Comparison of ENCODE assay signal across 1 cellular context in genomic region chr15:98647026-98647773, GRCh38.
TF ChIP-seq lines count a peak whose summit lies in the region.

No MANE protein-coding gene starts in this region.

TF ChIP-seq in HepG2, 621 proteins besides CTCF, POLR2A, EP300 and RAD21 (continued from another document and continues in another):
- no peak for TF ChIP-seq ZNF704 (CRISPR knock-in tag; IDR thresholded peaks at IDR 0.05; ENCODE audit: borderline replicate concordance)
- TF ChIP-seq ZSCAN31 (CRISPR knock-in tag; IDR thresholded peaks at IDR 0.05; ENCODE audit: low read depth): peak; percentile 79
- TF ChIP-seq, protein P1, sequence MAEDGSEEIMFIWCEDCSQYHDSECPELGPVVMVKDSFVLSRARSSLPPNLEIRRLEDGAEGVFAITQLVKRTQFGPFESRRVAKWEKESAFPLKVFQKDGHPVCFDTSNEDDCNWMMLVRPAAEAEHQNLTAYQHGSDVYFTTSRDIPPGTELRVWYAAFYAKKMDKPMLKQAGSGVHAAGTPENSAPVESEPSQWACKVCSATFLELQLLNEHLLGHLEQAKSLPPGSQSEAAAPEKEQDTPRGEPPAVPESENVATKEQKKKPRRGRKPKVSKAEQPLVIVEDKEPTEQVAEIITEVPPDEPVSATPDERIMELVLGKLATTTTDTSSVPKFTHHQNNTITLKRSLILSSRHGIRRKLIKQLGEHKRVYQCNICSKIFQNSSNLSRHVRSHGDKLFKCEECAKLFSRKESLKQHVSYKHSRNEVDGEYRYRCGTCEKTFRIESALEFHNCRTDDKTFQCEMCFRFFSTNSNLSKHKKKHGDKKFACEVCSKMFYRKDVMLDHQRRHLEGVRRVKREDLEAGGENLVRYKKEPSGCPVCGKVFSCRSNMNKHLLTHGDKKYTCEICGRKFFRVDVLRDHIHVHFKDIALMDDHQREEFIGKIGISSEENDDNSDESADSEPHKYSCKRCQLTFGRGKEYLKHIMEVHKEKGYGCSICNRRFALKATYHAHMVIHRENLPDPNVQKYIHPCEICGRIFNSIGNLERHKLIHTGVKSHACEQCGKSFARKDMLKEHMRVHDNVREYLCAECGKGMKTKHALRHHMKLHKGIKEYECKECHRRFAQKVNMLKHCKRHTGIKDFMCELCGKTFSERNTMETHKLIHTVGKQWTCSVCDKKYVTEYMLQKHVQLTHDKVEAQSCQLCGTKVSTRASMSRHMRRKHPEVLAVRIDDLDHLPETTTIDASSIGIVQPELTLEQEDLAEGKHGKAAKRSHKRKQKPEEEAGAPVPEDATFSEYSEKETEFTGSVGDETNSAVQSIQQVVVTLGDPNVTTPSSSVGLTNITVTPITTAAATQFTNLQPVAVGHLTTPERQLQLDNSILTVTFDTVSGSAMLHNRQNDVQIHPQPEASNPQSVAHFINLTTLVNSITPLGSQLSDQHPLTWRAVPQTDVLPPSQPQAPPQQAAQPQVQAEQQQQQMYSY (CRISPR knock-in tag; IDR thresholded peaks at IDR 0.05): peak; percentile 76; the same call in 1 of the 2 replicates
- TF ChIP-seq SMARCE1 (IDR thresholded peaks at IDR 0.05; ENCODE audit: borderline replicate concordance): no peak
- TF ChIP-seq, protein P2, sequence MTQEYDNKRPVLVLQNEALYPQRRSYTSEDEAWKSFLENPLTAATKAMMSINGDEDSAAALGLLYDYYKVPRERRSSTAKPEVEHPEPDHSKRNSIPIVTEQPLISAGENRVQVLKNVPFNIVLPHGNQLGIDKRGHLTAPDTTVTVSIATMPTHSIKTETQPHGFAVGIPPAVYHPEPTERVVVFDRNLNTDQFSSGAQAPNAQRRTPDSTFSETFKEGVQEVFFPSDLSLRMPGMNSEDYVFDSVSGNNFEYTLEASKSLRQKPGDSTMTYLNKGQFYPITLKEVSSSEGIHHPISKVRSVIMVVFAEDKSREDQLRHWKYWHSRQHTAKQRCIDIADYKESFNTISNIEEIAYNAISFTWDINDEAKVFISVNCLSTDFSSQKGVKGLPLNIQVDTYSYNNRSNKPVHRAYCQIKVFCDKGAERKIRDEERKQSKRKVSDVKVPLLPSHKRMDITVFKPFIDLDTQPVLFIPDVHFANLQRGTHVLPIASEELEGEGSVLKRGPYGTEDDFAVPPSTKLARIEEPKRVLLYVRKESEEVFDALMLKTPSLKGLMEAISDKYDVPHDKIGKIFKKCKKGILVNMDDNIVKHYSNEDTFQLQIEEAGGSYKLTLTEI (CRISPR knock-in tag; conservative IDR thresholded peaks at IDR 0.05): no peak
- 0 out of 2 replicates have a peak, but pooled peaks have one; percentile 35 for TF ChIP-seq ZNF782 (CRISPR knock-in tag; IDR thresholded peaks at IDR 0.05; ENCODE audit: borderline replicate concordance)
- no peak for TF ChIP-seq GMEB1 (CRISPR knock-in tag; IDR thresholded peaks at IDR 0.05; ENCODE audit: borderline replicate concordance)
- TF ChIP-seq, protein P3, sequence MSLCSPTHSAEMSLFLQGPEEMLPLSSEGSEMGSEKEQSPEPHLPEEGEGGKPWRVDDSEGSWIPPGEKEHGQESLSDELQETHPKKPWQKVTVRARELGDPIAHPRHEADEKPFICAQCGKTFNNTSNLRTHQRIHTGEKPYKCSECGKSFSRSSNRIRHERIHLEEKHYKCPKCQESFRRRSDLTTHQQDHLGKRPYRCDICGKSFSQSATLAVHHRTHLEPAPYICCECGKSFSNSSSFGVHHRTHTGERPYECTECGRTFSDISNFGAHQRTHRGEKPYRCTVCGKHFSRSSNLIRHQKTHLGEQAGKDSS (CRISPR knock-in tag; IDR thresholded peaks at IDR 0.05; ENCODE audit: borderline replicate concordance, low read depth): 0 out of 2 replicates have a peak, but pooled peaks have one; percentile 31
- no peak for TF ChIP-seq PLRG1 (conservative IDR thresholded peaks at IDR 0.05)
- TF ChIP-seq ZNF564 (CRISPR knock-in tag; IDR thresholded peaks at IDR 0.05): no peak
- TF ChIP-seq, protein P4, sequence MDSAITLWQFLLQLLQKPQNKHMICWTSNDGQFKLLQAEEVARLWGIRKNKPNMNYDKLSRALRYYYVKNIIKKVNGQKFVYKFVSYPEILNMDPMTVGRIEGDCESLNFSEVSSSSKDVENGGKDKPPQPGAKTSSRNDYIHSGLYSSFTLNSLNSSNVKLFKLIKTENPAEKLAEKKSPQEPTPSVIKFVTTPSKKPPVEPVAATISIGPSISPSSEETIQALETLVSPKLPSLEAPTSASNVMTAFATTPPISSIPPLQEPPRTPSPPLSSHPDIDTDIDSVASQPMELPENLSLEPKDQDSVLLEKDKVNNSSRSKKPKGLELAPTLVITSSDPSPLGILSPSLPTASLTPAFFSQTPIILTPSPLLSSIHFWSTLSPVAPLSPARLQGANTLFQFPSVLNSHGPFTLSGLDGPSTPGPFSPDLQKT (CRISPR knock-in tag; IDR thresholded peaks at IDR 0.05; ENCODE audit: borderline replicate concordance): no peak
- TF ChIP-seq RERE (CRISPR knock-in tag; IDR thresholded peaks at IDR 0.05; ENCODE audit: low read depth): no peak
- TF ChIP-seq ZNF446 (CRISPR knock-in tag; IDR thresholded peaks at IDR 0.05): peak; percentile 88; the same call in 1 of the 2 replicates
- TF ChIP-seq ZNF777 (CRISPR knock-in tag; IDR thresholded peaks at IDR 0.05): no peak
- no peak for TF ChIP-seq E2F5 (CRISPR knock-in tag; conservative IDR thresholded peaks at IDR 0.05)
- TF ChIP-seq MAFG (CRISPR knock-in tag; IDR thresholded peaks at IDR 0.05): no peak
- TF ChIP-seq ZNF891 (CRISPR knock-in tag; IDR thresholded peaks at IDR 0.05): no peak
- TF ChIP-seq ZNF281 (CRISPR knock-in tag; IDR thresholded peaks at IDR 0.05; ENCODE audit: borderline replicate concordance): peak; percentile 9; the same call in 1 of the 2 replicates
- TF ChIP-seq ZNF280B (CRISPR knock-in tag; IDR thresholded peaks at IDR 0.05; ENCODE audit: borderline replicate concordance): no peak
- no peak for TF ChIP-seq SMC3 (IDR thresholded peaks at IDR 0.05; ENCODE audit: low read length)
- TF ChIP-seq ZNF350 (CRISPR knock-in tag; IDR thresholded peaks at IDR 0.05; ENCODE audit: borderline replicate concordance, low read depth): no peak
- no peak for TF ChIP-seq ELF1 (CRISPR knock-in tag; IDR thresholded peaks at IDR 0.05)
- TF ChIP-seq ZNF598 (CRISPR knock-in tag; IDR thresholded peaks at IDR 0.05; ENCODE audit: borderline replicate concordance): 0 out of 2 replicates have a peak, but pooled peaks have one; percentile 22
- TF ChIP-seq, protein P5, sequence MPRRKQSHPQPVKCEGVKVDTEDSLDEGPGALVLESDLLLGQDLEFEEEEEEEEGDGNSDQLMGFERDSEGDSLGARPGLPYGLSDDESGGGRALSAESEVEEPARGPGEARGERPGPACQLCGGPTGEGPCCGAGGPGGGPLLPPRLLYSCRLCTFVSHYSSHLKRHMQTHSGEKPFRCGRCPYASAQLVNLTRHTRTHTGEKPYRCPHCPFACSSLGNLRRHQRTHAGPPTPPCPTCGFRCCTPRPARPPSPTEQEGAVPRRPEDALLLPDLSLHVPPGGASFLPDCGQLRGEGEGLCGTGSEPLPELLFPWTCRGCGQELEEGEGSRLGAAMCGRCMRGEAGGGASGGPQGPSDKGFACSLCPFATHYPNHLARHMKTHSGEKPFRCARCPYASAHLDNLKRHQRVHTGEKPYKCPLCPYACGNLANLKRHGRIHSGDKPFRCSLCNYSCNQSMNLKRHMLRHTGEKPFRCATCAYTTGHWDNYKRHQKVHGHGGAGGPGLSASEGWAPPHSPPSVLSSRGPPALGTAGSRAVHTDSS (CRISPR knock-in tag; conservative IDR thresholded peaks at IDR 0.05): no peak
- peak; percentile 41 for TF ChIP-seq YY1 (IDR thresholded peaks at IDR 0.05; ENCODE audit: insufficient read depth, insufficient replicate concordance, low read depth, low read length)
- TF ChIP-seq PCBP1 (IDR thresholded peaks at IDR 0.05; ENCODE audit: borderline replicate concordance, low read depth, low read length): no peak
- TF ChIP-seq KMT2B (CRISPR knock-in tag; IDR thresholded peaks at IDR 0.05): no peak
- no peak for TF ChIP-seq PAF1 (CRISPR knock-in tag; IDR thresholded peaks at IDR 0.05)
- peak; percentile 86 for TF ChIP-seq CCDC6 (CRISPR knock-in tag; IDR thresholded peaks at IDR 0.05)
- no peak for TF ChIP-seq PHF20 (CRISPR knock-in tag; IDR thresholded peaks at IDR 0.05)
- TF ChIP-seq MTF1 (CRISPR knock-in tag; IDR thresholded peaks at IDR 0.05): no peak
- no peak for TF ChIP-seq ZNF543 (CRISPR knock-in tag; IDR thresholded peaks at IDR 0.05)
